In genomic region chr7:96075510-96076349, GRCh38 we compare ENCODE assay signal across 8 cellular contexts.
A peak's percentile ranks its signal among the peaks of the same experiment; 100 is the strongest.
DNase-seq lines count a peak whose midpoint lies in the region; ATAC-seq and TF ChIP-seq lines count a peak whose summit lies in the region.

No MANE protein-coding gene starts in this region.

- H3K4me3 ChIP-seq in GM12865 (ENCODE audit: low read depth, low read length) (peak overlapping the region; percentile 2; the same call in 1 of the 2 replicates), ascending aorta (peak overlapping the region; percentile 54 to 72), hepatocyte (peak overlapping the region; percentile 47)

- H3K4me2 ChIP-seq in hepatocyte = peak overlapping the region; percentile 89

- H2AFZ ChIP-seq in hepatocyte = peak overlapping the region; percentile 75

- H3K27me3 ChIP-seq in ascending aorta (no peaks in the 10 kb centered on the region), hepatocyte (peaks cover 10% of the 10 kb centered on the region)

- H3K27ac ChIP-seq in ascending aorta (no peak overlapping the region), hepatocyte (peak overlapping the region; percentile 74)

- no peaks in the 10 kb centered on the region for H3K79me2 ChIP-seq in hepatocyte

- H3K9me3 ChIP-seq in ascending aorta (no peaks in the 10 kb centered on the region), hepatocyte (ENCODE audit: low read depth) (no peaks in the 10 kb centered on the region)

- peaks cover 0 to 2% of the 10 kb centered on the region in 2 donors for H3K4me1 ChIP-seq in ascending aorta
- H3K4me1 ChIP-seq in hepatocyte (ENCODE audit: insufficient read depth) = no peaks in the 10 kb centered on the region

- H4K20me1 ChIP-seq in hepatocyte (ENCODE audit: insufficient read depth, poor library complexity, severe bottlenecking) = no peaks in the 10 kb centered on the region

- intact Hi-C loops in ascending aorta (cut with DNase I) = loop anchor here (1.0 kb wide), 1 partner anchor 952 kb away; no protein-coding TSS in a partner anchor

- no peaks in the 10 kb centered on the region for H3K9me2 ChIP-seq in hepatocyte (replicated peaks; ENCODE audit: insufficient read depth)

- under 1% methylated on average over 40 of the region's 47 CpGs for WGBS in hepatocyte (ENCODE audit: low lambda C conversion rate, missing lambda C conversion rate)

- TF ChIP-seq CTCF in GM12865 (IDR thresholded peaks at IDR 0.05; ENCODE audit: insufficient read depth, low read depth, low read length, missing control alignments) (peak; percentile 78), ascending aorta (IDR thresholded peaks at IDR 0.05) (peak; percentile 67 to 88 (median 75)), hepatocyte (IDR thresholded peaks at IDR 0.05; ENCODE audit: poor library complexity) (peak; percentile 97)

- H3K36me3 ChIP-seq in ascending aorta (no peaks in the 10 kb centered on the region), hepatocyte (replicated peaks; ENCODE audit: insufficient read depth, low read depth) (no peaks in the 10 kb centered on the region)

- peak; percentile 94 for ATAC-seq in HG02610 (IDR thresholded peaks at IDR 0.05; ENCODE audit: unreplicated experiment)

- DNase-seq in GM12865 (ENCODE audit: low read depth) (peak; percentile 52), NCI-H1105 treated with DMSO at 0.1 percent for 48 hours (lab: John Stamatoyannopoulos, UW) (peak; percentile 89), T-helper 1 cell (peak in 4 of 5 donors; percentile 19 to 37 (median 30)), ascending aorta (ENCODE audit: low spot score in 2 of 2) (peak in 1 of 2 donors; percentile 69), hepatocyte (ENCODE audit: low spot score) (peak; percentile 87), putamen (ENCODE audit: low spot score) (peak; percentile 64), AML-193 (lab: John Stamatoyannopoulos, UW) (no peak)

Comparison
In these comparisons a context has a peak if more than half of its experiments do, and no peak if none do; other contexts are left out.
1. DNase-seq: peak in GM12865 (single experiment), NCI-H1105 treated with DMSO at 0.1 percent for 48 hours (single experiment), T-helper 1 cell (4 of 5), hepatocyte (single experiment) and putamen (single experiment); none in AML-193 (0 of 2).
2. H3K4me3 ChIP-seq: peak in every context shown above with its lines; median percentile 63 in ascending aorta; 47 in hepatocyte; 2 in GM12865.
3. Peak in every context shown above with its lines, with median percentiles within 50 percentile points of each other: CTCF ChIP-seq.